Comparison of ENCODE assay signal across 35 cellular contexts in the genomic region with DNA sequence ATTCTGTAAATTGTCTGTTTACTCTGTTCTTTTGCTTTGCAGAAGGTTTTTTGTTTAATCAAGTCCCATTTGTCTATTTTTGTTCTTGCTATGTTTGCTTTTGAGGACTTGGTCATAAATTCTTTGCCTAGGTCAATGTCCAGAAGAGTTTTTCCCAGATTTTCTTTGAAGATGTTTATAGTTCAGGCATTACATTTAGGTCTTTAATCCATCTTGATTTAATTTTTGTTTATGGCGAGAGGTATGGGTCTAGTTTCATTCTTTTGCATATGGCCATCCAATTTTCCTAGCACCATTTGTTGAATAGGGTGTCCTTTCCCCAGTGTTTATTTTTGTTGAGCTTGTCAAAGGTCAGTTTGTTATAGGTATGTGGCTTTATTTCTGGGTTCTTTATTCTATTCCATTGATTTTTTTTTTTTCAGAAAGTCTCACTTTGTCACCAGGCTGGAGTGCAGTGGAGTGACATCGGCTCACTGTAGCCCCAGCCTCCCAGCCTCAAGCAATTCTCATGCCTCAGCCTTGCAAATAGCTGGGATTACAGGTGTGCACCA.
"Had no signal": no experiment of that assay in that cellular context is flagged by ENCODE, and none has a peak within 500 bp of the region (broad histone marks: within the 10 kb centered on the region; RNA-seq: fewer than 3 reads in every experiment).

No MANE protein-coding gene starts in this region.

- H3K27ac Mint-ChIP-seq: activated B cell treated with CpG ODN at 0.5 μM for 24 hours; activated CD4-positive, alpha-beta memory T cell treated with anti-CD3 and anti-CD28 coated beads for 36 hours; activated CD4-positive, alpha-beta T cell treated with anti-CD3 and anti-CD28 coated beads, Interleukin-2, amount 10 ng/mL, durations not matched to agents 24 days and 14 days; activated CD8-positive, alpha-beta T cell treated with anti-CD3 and anti-CD28 coated beads for 36 hours; activated naive CD4-positive, alpha-beta T cell treated with anti-CD3 and anti-CD28 coated beads for 36 hours; activated naive CD4-positive, alpha-beta T cell treated with anti-CD3 and anti-CD28 coated beads, Interleukin-2, amount 50 U/mL, for 72 hours; activated naive CD8-positive, alpha-beta T cell treated with anti-CD3 and anti-CD28 coated beads for 36 hours; activated T-cell treated with anti-CD3 and anti-CD28 coated beads, Interleukin-2, amount 50 U/mL, for 72 hours; activated T-helper 1 cell treated with anti-CD3 and anti-CD28 coated beads, Interleukin-12 subunit alpha, Interleukin-12 subunit beta, Interleukin-2, Interleukin-4 antibody, amounts not matched to agents 30 ng/mL and 10 ng/mL and 1 ng/mL, durations not matched to agents 14 hours and 24 hours and 36 hours; activated T-helper 17 cell treated with anti-CD3 and anti-CD28 coated beads, Interleukin-2, amount 50 U/mL, for 72 hours; brain; T-cell; T-helper 17 cell had no signal

- H3K4me1 ChIP-seq: adrenal gland, ascending aorta had no signal

- H3K27ac ChIP-seq: adrenal gland, ascending aorta, cardiac muscle cell, VCaP had no signal

- FAIRE-seq: bronchial epithelial cell, TTC549 had no signal

- H3K4me3 ChIP-seq: adrenal gland, ascending aorta, cardiac muscle cell had no signal

- DNase-seq: activated B cell treated with CpG ODN at 0.5 μM for 24 hours; activated CD4-positive, alpha-beta memory T cell treated with anti-CD3 and anti-CD28 coated beads for 36 hours; activated CD4-positive, alpha-beta T cell treated with anti-CD3 and anti-CD28 coated beads for 4 hours; activated CD4-positive, alpha-beta T cell treated with anti-CD3 and anti-CD28 coated beads, Interleukin-2, amount 10 ng/mL, durations not matched to agents 24 days and 14 days; activated CD4-positive, alpha-beta T cell treated with anti-CD3 and anti-CD28 coated beads, Interleukin-2, amount 50 U/mL, for 1 hour; activated CD4-positive, alpha-beta T cell treated with anti-CD3 and anti-CD28 coated beads, Interleukin-2, amount 50 U/mL, for 4 hours; activated CD4-positive, CD25-positive, alpha-beta regulatory T cell treated with anti-CD3 and anti-CD28 coated beads, Interleukin-2, amount 50 U/mL, for 72 hours; activated CD8-positive, alpha-beta memory T cell treated with anti-CD3 and anti-CD28 coated beads, Interleukin-2, amount 50 U/mL, for 4 hours; activated CD8-positive, alpha-beta T cell treated with anti-CD3 and anti-CD28 coated beads for 36 hours; activated effector memory CD4-positive, alpha-beta T cell treated with anti-CD3 and anti-CD28 coated beads, Interleukin-2, amount 50 U/mL, for 16 hours; activated gamma-delta T cell treated with Interleukin-2 at 50 U/mL for 16 hours; activated naive CD4-positive, alpha-beta T cell; activated naive CD4-positive, alpha-beta T cell treated with anti-CD3 and anti-CD28 coated beads for 36 hours; activated naive CD4-positive, alpha-beta T cell treated with anti-CD3 and anti-CD28 coated beads, Interleukin-2, amount 50 U/mL, for 16 hours; activated naive CD8-positive, alpha-beta T cell treated with anti-CD3 and anti-CD28 coated beads for 36 hours; activated T-cell treated with anti-CD3 and anti-CD28 coated beads for 4 hours; activated T-cell treated with anti-CD3 and anti-CD28 coated beads, Interleukin-2, amount 50 U/mL, for 1 hour; activated T-cell treated with anti-CD3 and anti-CD28 coated beads, Interleukin-2, amount 50 U/mL, for 4 hours; activated T-cell treated with anti-CD3 and anti-CD28 coated beads, Interleukin-2, amount 50 U/mL, for 72 hours; adrenal gland; amniotic stem cell; caudate nucleus; cerebellar nuclear complex; T-cell; T-helper 17 cell had no signal

- ATAC-seq: activated CD8-positive, alpha-beta T cell treated with anti-CD3 and anti-CD28 coated beads for 36 hours; activated naive CD4-positive, alpha-beta T cell treated with anti-CD3 and anti-CD28 coated beads, Interleukin-2, amount 50 U/mL, for 72 hours; activated T-cell treated with anti-CD3 and anti-CD28 coated beads, Interleukin-2, amount 50 U/mL, for 4 hours; activated T-cell treated with anti-CD3 and anti-CD28 coated beads, Interleukin-2, amount 50 U/mL, for 72 hours; activated T-helper 17 cell treated with anti-CD3 and anti-CD28 coated beads, Interleukin-2, amount 50 U/mL, for 72 hours; T-cell; T-helper 17 cell had no signal

- H3K36me3 ChIP-seq: adrenal gland, ascending aorta, cardiac muscle cell had no signal

- H3K4me3 Mint-ChIP-seq: activated B cell treated with CpG ODN at 0.5 μM for 24 hours; activated CD4-positive, alpha-beta memory T cell treated with anti-CD3 and anti-CD28 coated beads for 36 hours; activated CD4-positive, alpha-beta T cell treated with anti-CD3 and anti-CD28 coated beads, Interleukin-2, amount 10 ng/mL, durations not matched to agents 24 days and 14 days; activated CD8-positive, alpha-beta T cell treated with anti-CD3 and anti-CD28 coated beads for 36 hours; activated naive CD4-positive, alpha-beta T cell treated with anti-CD3 and anti-CD28 coated beads for 36 hours; activated naive CD8-positive, alpha-beta T cell treated with anti-CD3 and anti-CD28 coated beads for 36 hours; activated T-cell treated with anti-CD3 and anti-CD28 coated beads, Interleukin-2, amount 50 U/mL, for 4 hours; activated T-cell treated with anti-CD3 and anti-CD28 coated beads, Interleukin-2, amount 50 U/mL, for 72 hours; activated T-helper 1 cell treated with anti-CD3 and anti-CD28 coated beads, Interleukin-12 subunit alpha, Interleukin-12 subunit beta, Interleukin-2, Interleukin-4 antibody, amounts not matched to agents 30 ng/mL and 10 ng/mL and 1 ng/mL, durations not matched to agents 14 hours and 24 hours and 36 hours; activated T-helper 17 cell treated with anti-CD3 and anti-CD28 coated beads, Interleukin-2, amount 50 U/mL, for 72 hours; brain; central memory CD8-positive, alpha-beta T cell; T-cell; T-helper 17 cell had no signal

- H3K9me3 ChIP-seq: adrenal gland, ascending aorta had no signal

- H3K27me3 ChIP-seq: adrenal gland, ascending aorta, cardiac muscle cell had no signal

- H3K4me1 Mint-ChIP-seq: activated B cell treated with CpG ODN at 0.5 μM for 24 hours; activated CD4-positive, alpha-beta T cell treated with anti-CD3 and anti-CD28 coated beads, Interleukin-2, amount 10 ng/mL, durations not matched to agents 24 days and 14 days; activated naive CD8-positive, alpha-beta T cell treated with anti-CD3 and anti-CD28 coated beads for 36 hours; activated T-helper 17 cell treated with anti-CD3 and anti-CD28 coated beads, Interleukin-2, amount 50 U/mL, for 72 hours; brain; central memory CD8-positive, alpha-beta T cell; T-cell had no signal

- H3K9me3 Mint-ChIP-seq: activated B cell treated with CpG ODN at 0.5 μM for 24 hours; activated naive CD4-positive, alpha-beta T cell treated with anti-CD3 and anti-CD28 coated beads for 36 hours; activated T-cell treated with anti-CD3 and anti-CD28 coated beads, Interleukin-2, amount 50 U/mL, for 4 hours; activated T-helper 17 cell treated with anti-CD3 and anti-CD28 coated beads, Interleukin-2, amount 50 U/mL, for 72 hours; central memory CD8-positive, alpha-beta T cell; T-cell had no signal

- H3K36me3 Mint-ChIP-seq: activated naive CD8-positive, alpha-beta T cell treated with anti-CD3 and anti-CD28 coated beads for 36 hours had no signal
